19 cellular contexts compared by ENCODE assay signal in genomic region chr2:61291851-61292575, GRCh38.
"Had no signal": no experiment of that assay in that cellular context is flagged by ENCODE, and none has a peak within 500 bp of the region (broad histone marks: within the 10 kb centered on the region; RNA-seq: fewer than 3 reads in every experiment).

No MANE protein-coding gene starts in this region.

- H3K4me3 Mint-ChIP-seq: activated naive CD4-positive, alpha-beta T cell treated with anti-CD3 and anti-CD28 coated beads, Interleukin-2, amount 50 U/mL, for 24 hours; mesothelial cell of epicardium had no signal

- H3K4me3 ChIP-seq: body of pancreas, coronary artery, gastroesophageal sphincter, heart right ventricle, lower lobe of right lung, right lobe of liver, stomach, testis, upper lobe of right lung had no signal

- H3K4me1 Mint-ChIP-seq: mesothelial cell of epicardium had no signal

- H3K27me3 Mint-ChIP-seq: activated naive CD4-positive, alpha-beta T cell treated with anti-CD3 and anti-CD28 coated beads, Interleukin-2, amount 50 U/mL, for 24 hours had no signal

- ATAC-seq: body of pancreas, gastroesophageal sphincter, heart right ventricle, left cardiac atrium, lower lobe of right lung, right lobe of liver, upper lobe of right lung had no signal

- H3K27me3 ChIP-seq: body of pancreas, gastroesophageal sphincter, heart right ventricle, right lobe of liver, stomach, testis, upper lobe of right lung had no signal

- H3K9me3 Mint-ChIP-seq: activated naive CD4-positive, alpha-beta T cell treated with anti-CD3 and anti-CD28 coated beads, Interleukin-2, amount 50 U/mL, for 24 hours; mesothelial cell of epicardium had no signal

- H3K4me1 ChIP-seq: body of pancreas, gastroesophageal sphincter, heart right ventricle, testis, upper lobe of right lung had no signal

- H3K9me3 ChIP-seq: body of pancreas, gastroesophageal sphincter, heart right ventricle, lower lobe of right lung, right lobe of liver, stomach, testis, upper lobe of right lung had no signal

- DNase-seq: activated CD4-positive, alpha-beta T cell treated with anti-CD3 and anti-CD28 coated beads, Interleukin-2, amount 50 U/mL, for 48 hours; activated effector memory CD4-positive, alpha-beta T cell treated with anti-CD3 and anti-CD28 coated beads, Interleukin-2, amount 50 U/mL, for 16 hours; activated T-cell treated with anti-CD3 and anti-CD28 coated beads, Interleukin-2, amount 50 U/mL, for 1 hour; amniotic stem cell; body of pancreas; caudate nucleus; effector CD4-positive, alpha-beta T cell; heart right ventricle; left cardiac atrium; lower lobe of right lung; right lobe of liver; stomach; testis; upper lobe of right lung; WERI-Rb-1 had no signal

- H3K27ac ChIP-seq: body of pancreas, coronary artery, gastroesophageal sphincter, heart right ventricle, lower lobe of right lung, right lobe of liver, stomach, testis, upper lobe of right lung, WERI-Rb-1 had no signal
